ENCODE assay signal across 2 cellular contexts in the genomic region with DNA sequence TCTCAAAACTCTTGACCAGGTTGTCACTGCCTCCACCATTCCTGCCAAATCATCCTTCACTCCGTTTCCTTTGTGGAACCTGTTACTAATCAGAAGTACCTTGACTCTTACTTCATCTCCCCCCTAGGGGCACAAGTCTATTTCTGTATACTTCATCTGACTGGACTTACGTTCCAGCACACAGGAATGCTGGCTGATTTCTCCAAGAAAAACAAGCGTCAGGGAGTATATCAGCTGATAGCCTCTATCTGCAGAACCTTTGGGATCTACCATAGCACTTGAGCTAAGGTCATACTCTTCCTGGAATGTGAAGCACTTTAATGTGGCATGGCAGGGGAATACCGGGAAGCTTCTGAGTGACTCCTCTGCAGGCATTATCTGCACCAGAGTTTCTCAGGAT.
TF ChIP-seq lines count a peak whose summit lies in the region.

No MANE protein-coding gene starts in this region.

TF ChIP-seq in HCT116, 20 proteins besides CTCF, POLR2A, EP300 and RAD21:
- TF ChIP-seq ZBTB33 (IDR thresholded peaks at IDR 0.05; ENCODE audit: extremely low read depth, insufficient replicate concordance, low read length) (no peak), EGR1 (IDR thresholded peaks at IDR 0.05; ENCODE audit: low read depth) (no peak), SP1 (IDR thresholded peaks at IDR 0.05; ENCODE audit: low read depth) (no peak), ZFX (IDR thresholded peaks at IDR 0.05) (no peak), CEBPB (IDR thresholded peaks at IDR 0.05; ENCODE audit: low read depth) (no peak), YY1 (IDR thresholded peaks at IDR 0.05; ENCODE audit: extremely low read depth, insufficient replicate concordance, low read depth, low read length) (no peak), TCF7L2 (IDR thresholded peaks at IDR 0.05; ENCODE audit: borderline replicate concordance, extremely low read depth, insufficient read depth, insufficient read length) (no peak), ZNF274 (IDR thresholded peaks at IDR 0.05; ENCODE audit: low read depth, low read length) (no peak), SIN3A (IDR thresholded peaks at IDR 0.05; ENCODE audit: low read depth) (no peak), CBX3 (IDR thresholded peaks at IDR 0.05; ENCODE audit: low read depth) (no peak), ELF1 (IDR thresholded peaks at IDR 0.05; ENCODE audit: borderline replicate concordance, low read depth) (no peak), EZH2phosphoT487 (IDR thresholded peaks at IDR 0.05; ENCODE audit: borderline replicate concordance) (no peak), EZH2 (IDR thresholded peaks at IDR 0.05) (no peak), SRF (IDR thresholded peaks at IDR 0.05; ENCODE audit: low read depth) (no peak), POLR2AphosphoS5 (IDR thresholded peaks at IDR 0.05; ENCODE audit: low read depth, low read length) (no peak)
- TF ChIP-seq, protein P1, sequence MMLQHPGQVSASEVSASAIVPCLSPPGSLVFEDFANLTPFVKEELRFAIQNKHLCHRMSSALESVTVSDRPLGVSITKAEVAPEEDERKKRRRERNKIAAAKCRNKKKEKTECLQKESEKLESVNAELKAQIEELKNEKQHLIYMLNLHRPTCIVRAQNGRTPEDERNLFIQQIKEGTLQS (IDR thresholded peaks at IDR 0.05), result no peak
- TF ChIP-seq, protein P2, sequence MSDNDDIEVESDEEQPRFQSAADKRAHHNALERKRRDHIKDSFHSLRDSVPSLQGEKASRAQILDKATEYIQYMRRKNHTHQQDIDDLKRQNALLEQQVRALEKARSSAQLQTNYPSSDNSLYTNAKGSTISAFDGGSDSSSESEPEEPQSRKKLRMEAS (IDR thresholded peaks at IDR 0.05), result no peak
- TF ChIP-seq, protein P3, sequence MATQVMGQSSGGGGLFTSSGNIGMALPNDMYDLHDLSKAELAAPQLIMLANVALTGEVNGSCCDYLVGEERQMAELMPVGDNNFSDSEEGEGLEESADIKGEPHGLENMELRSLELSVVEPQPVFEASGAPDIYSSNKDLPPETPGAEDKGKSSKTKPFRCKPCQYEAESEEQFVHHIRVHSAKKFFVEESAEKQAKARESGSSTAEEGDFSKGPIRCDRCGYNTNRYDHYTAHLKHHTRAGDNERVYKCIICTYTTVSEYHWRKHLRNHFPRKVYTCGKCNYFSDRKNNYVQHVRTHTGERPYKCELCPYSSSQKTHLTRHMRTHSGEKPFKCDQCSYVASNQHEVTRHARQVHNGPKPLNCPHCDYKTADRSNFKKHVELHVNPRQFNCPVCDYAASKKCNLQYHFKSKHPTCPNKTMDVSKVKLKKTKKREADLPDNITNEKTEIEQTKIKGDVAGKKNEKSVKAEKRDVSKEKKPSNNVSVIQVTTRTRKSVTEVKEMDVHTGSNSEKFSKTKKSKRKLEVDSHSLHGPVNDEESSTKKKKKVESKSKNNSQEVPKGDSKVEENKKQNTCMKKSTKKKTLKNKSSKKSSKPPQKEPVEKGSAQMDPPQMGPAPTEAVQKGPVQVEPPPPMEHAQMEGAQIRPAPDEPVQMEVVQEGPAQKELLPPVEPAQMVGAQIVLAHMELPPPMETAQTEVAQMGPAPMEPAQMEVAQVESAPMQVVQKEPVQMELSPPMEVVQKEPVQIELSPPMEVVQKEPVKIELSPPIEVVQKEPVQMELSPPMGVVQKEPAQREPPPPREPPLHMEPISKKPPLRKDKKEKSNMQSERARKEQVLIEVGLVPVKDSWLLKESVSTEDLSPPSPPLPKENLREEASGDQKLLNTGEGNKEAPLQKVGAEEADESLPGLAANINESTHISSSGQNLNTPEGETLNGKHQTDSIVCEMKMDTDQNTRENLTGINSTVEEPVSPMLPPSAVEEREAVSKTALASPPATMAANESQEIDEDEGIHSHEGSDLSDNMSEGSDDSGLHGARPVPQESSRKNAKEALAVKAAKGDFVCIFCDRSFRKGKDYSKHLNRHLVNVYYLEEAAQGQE (IDR thresholded peaks at IDR 0.05; ENCODE audit: low read depth), result no peak

TF ChIP-seq in H1, 55 proteins besides CTCF, POLR2A, EP300 and RAD21:
- no peak for TF ChIP-seq SP4 (IDR thresholded peaks at IDR 0.05; ENCODE audit: low read length)
- no peak for TF ChIP-seq SRF (IDR thresholded peaks at IDR 0.05; ENCODE audit: low read depth, low read length)
- TF ChIP-seq TEAD4 (IDR thresholded peaks at IDR 0.05; ENCODE audit: low read depth, low read length), result 0 out of 2 replicates have a peak, but pooled peaks have one; percentile 19
